8 cellular contexts compared by ENCODE assay signal in genomic region chr12:26274441-26275312, GRCh38.
DNase-seq lines count a peak whose midpoint lies in the region; ATAC-seq, FAIRE-seq and TF ChIP-seq lines count a peak whose summit lies in the region.

No MANE protein-coding gene starts in this region.

- no peaks in the 10 kb centered on the region for H3K9me1 ChIP-seq in K562 (ENCODE audit: control insufficient read depth, insufficient read depth, low read length)

- POLR2A ChIA-PET in PC-9 (lab: Charles Lee; ENCODE audit: unreplicated experiment) = interaction anchor here (0.6 to 1.2 kb wide), 10 partner anchors 28 to 920 kb away, joined by 3 to 6 read pairs (median 4); no protein-coding TSS in a partner anchor
- POLR2A ChIA-PET in K562 (lab: Yijun Ruan, JAX) = interaction anchor here (0.5 to 1.0 kb wide), 5 partner anchors 16 to 1044 kb away, joined by 3 to 4 read pairs (median 3); no protein-coding TSS in a partner anchor

- H3K79me2 ChIP-seq in PC-9 (ENCODE audit: low read depth) (no peaks in the 10 kb centered on the region), K562 (ENCODE audit: control insufficient read depth, insufficient read depth, low read length) (no peaks in the 10 kb centered on the region)

- no TSS peak for BruUV-seq in PC-9 (replicated peaks; lab: Mats Ljungman, UMichigan)
- TSS peak; percentile 81 for BruUV-seq in K562 (replicated peaks; lab: Mats Ljungman, UMichigan)

- H3K27ac ChIP-seq in PC-9 (peak overlapping the region; percentile 98), K562 (ENCODE audit: extremely low read depth, low read depth, low read length) (peak overlapping the region; percentile 94)

- intact Hi-C loops in PC-9 (cut with micrococcal nuclease; ENCODE audit: unreplicated experiment) (loop anchor here (1.0 to 10.0 kb wide), 13 partner anchors 24 to 838 kb away; partner anchors contain the start of gene ITPR2), K562 (cut with micrococcal nuclease) (no loop called here)

- H3K4me3 ChIP-seq in PC-9 (peak overlapping the region; percentile 16; the same call in 1 of the 2 replicates), K562 (no peak overlapping the region), skeletal muscle satellite cell (ENCODE audit: low read length) (peak overlapping the region; percentile 11)

- TF ChIP-seq RAD21 in K562 (CRISPR knock-in tag; conservative IDR thresholded peaks at IDR 0.05 in 1 of 2, IDR thresholded peaks at IDR 0.05 in 1 of 2) = peak; percentile 59

- H2AFZ ChIP-seq in PC-9 = peak overlapping the region; percentile 71
- H2AFZ ChIP-seq in K562 (ENCODE audit: low read depth, low read length) = peak overlapping the region; percentile 88

- peak; percentile 66 for TF ChIP-seq POLR2A in K562 (conservative IDR thresholded peaks at IDR 0.05)

- TF ChIP-seq CTCF in AG09319 (IDR thresholded peaks at IDR 0.05; ENCODE audit: low read depth, low read length) = no peak; the same call in none of the 2 replicates
- TF ChIP-seq CTCF in PC-9 (conservative IDR thresholded peaks at IDR 0.05) = peak; percentile 66
- TF ChIP-seq CTCF in K562 (IDR thresholded peaks at IDR 0.05 in 2 of 3, conservative IDR thresholded peaks at IDR 0.05 in 1 of 3; ENCODE audit: insufficient read depth in 2 of 3, low read depth in 1 of 3, low read length in 3 of 3) = peak in 2 of 3 experiments; percentile 19 to 34; a peak in 2 of 6 replicates

- no peaks in the 10 kb centered on the region for H3K9me2 ChIP-seq in PC-9 (ENCODE audit: insufficient read depth)

- H4K20me1 ChIP-seq in PC-9 (ENCODE audit: insufficient read depth) = no peaks in the 10 kb centered on the region
- no peaks in the 10 kb centered on the region for H4K20me1 ChIP-seq in K562 (replicated peaks; ENCODE audit: control insufficient read depth, insufficient read depth, low read length)

- H3K9me3 ChIP-seq in PC-9 (ENCODE audit: insufficient read depth, low read depth) (no peaks in the 10 kb centered on the region), K562 (replicated peaks; ENCODE audit: control insufficient read depth, insufficient read depth, low read depth, low read length) (no peaks in the 10 kb centered on the region), skeletal muscle satellite cell (replicated peaks; ENCODE audit: low read length) (no peaks in the 10 kb centered on the region)

- peaks cover 33% of the 10 kb centered on the region for H3F3A ChIP-seq in PC-9 (ENCODE audit: insufficient read depth, low read depth)

- peak; percentile 88 for TF ChIP-seq EP300 in K562 (IDR thresholded peaks at IDR 0.05; ENCODE audit: low read length)

- H3K27me3 ChIP-seq in PC-9 (ENCODE audit: insufficient read depth, low read depth) = no peaks in the 10 kb centered on the region
- no peaks in the 10 kb centered on the region for H3K27me3 ChIP-seq in K562 (ENCODE audit: control insufficient read depth in 2 of 2, insufficient read depth in 2 of 2, low read length in 2 of 2)
- no peaks in the 10 kb centered on the region for H3K27me3 ChIP-seq in skeletal muscle satellite cell (ENCODE audit: control insufficient read depth, insufficient read depth, low read length)

- CTCF ChIA-PET in PC-9 (lab: Charles Lee) = interaction anchor here (0.5 to 1.7 kb wide), 16 partner anchors 18 to 1413 kb away, joined by 3 to 12 read pairs (median 4); partner anchors contain the start of gene BHLHE41
- CTCF ChIA-PET in K562 (lab: Yijun Ruan, JAX; ENCODE audit: low intra/inter-chr PET ratio) = interaction anchor here (0.6 to 0.7 kb wide), 2 partner anchors 49 to 701 kb away, joined by 3 read pairs; no protein-coding TSS in a partner anchor

- peak; percentile 93 for ATAC-seq in GM18867 (IDR thresholded peaks at IDR 0.05; ENCODE audit: unreplicated experiment)
- ATAC-seq in HG03045 (IDR thresholded peaks at IDR 0.05; ENCODE audit: unreplicated experiment) = peak; percentile 88
- peak; percentile 95 for ATAC-seq in K562

- WGBS in K562 (ENCODE audit: insufficient coverage, low coverage, missing lambda C conversion rate) = 8% methylated on average over 13 of the region's 13 CpGs

- H3K36me3 ChIP-seq in PC-9 (ENCODE audit: low read depth) (no peaks in the 10 kb centered on the region), K562 (ENCODE audit: control insufficient read depth, insufficient read depth, low read length) (no peaks in the 10 kb centered on the region), skeletal muscle satellite cell (ENCODE audit: insufficient read depth, low read length) (no peaks in the 10 kb centered on the region)

- peak; percentile 91 for DNase-seq in AG09319 (ENCODE audit: extremely low read depth, low read depth)
- peak; percentile 88 to 99 for DNase-seq in PC-9
- DNase-seq in K562 (ENCODE audit: extremely low read depth in 1 of 4, low spot score in 3 of 4) = peak; percentile 70 to 91 (median 78)
- peak; percentile 53 for DNase-seq in iPS-NIHi11 (ENCODE audit: low spot score)
- DNase-seq in NCI-H2107 treated with DMSO at 0.1 percent for 48 hours (lab: John Stamatoyannopoulos, UW; ENCODE audit: unreplicated experiment) = no peak

- H3K4me2 ChIP-seq in PC-9 (peak overlapping the region; percentile 71), K562 (ENCODE audit: insufficient read depth, low read length) (peak overlapping the region; percentile 67), skeletal muscle satellite cell (ENCODE audit: low read length) (peak overlapping the region; percentile 60)

- H3K9ac ChIP-seq in K562 (ENCODE audit: insufficient read depth in 1 of 2, low read depth in 2 of 2, low read length in 2 of 2) = peak overlapping the region; percentile 53 to 76; a peak in 3 of 4 replicates
- peak overlapping the region; percentile 65 for H3K9ac ChIP-seq in skeletal muscle satellite cell (ENCODE audit: low read depth, low read length)

- peaks cover 67% of the 10 kb centered on the region for H3K4me1 ChIP-seq in PC-9 (replicated peaks; ENCODE audit: insufficient read depth)
- H3K4me1 ChIP-seq in K562 (replicated peaks in 1 of 2; ENCODE audit: control insufficient read depth in 2 of 2, insufficient read depth in 2 of 2, low read length in 2 of 2) = peaks cover 22 to 59% of the 10 kb centered on the region in 2 experiments; a peak in 4 of 5 replicates
- H3K4me1 ChIP-seq in skeletal muscle satellite cell (ENCODE audit: control insufficient read depth, insufficient read depth, low read length) = peaks cover 52% of the 10 kb centered on the region

- FAIRE-seq in K562 (lab: Jason Lieb, UNC) = peak; percentile 98

- in situ Hi-C loops in K562 (cut with MboI) = no loop called here

TF ChIP-seq in K562, 482 proteins besides CTCF, POLR2A, EP300 and RAD21 (continues in another document):
- TF ChIP-seq MTA1 (IDR thresholded peaks at IDR 0.05; ENCODE audit: borderline replicate concordance) (peak; percentile 74; the same call in 1 of the 2 replicates), ZNF134 (CRISPR knock-in tag; conservative IDR thresholded peaks at IDR 0.05) (0 out of 2 replicates have a peak, but pooled peaks have one; percentile 12), HNRNPUL1 (IDR thresholded peaks at IDR 0.05; ENCODE audit: low read length) (no peak), MTA3 (IDR thresholded peaks at IDR 0.05; ENCODE audit: borderline replicate concordance) (peak; percentile 89), ETV6 (IDR thresholded peaks at IDR 0.05; ENCODE audit: borderline replicate concordance in 1 of 2, low read depth in 2 of 2, low read length in 1 of 2) (peak in 1 of 2 experiments; percentile 63; a peak in 1 of 4 replicates), ETV6 (CRISPR knock-in tag; IDR thresholded peaks at IDR 0.05; ENCODE audit: borderline replicate concordance) (no peak), POLR2B (IDR thresholded peaks at IDR 0.05; ENCODE audit: low read depth, partially characterized antibody) (peak; percentile 65), POLR2AphosphoS2 (IDR thresholded peaks at IDR 0.05; ENCODE audit: low read length) (no peak), ATF2 (CRISPR knock-in tag; IDR thresholded peaks at IDR 0.05) (no peak), DDX20 (tag; IDR thresholded peaks at IDR 0.05; ENCODE audit: low read depth) (no peak), ARID3A (IDR thresholded peaks at IDR 0.05; ENCODE audit: borderline replicate concordance, low read depth, low read length) (0 out of 2 replicates have a peak, but pooled peaks have one; percentile 60), SMARCA4 (IDR thresholded peaks at IDR 0.05) (peak; percentile 97), MAFK (IDR thresholded peaks at IDR 0.05; ENCODE audit: low read length) (peak; percentile 72), JUN (IDR thresholded peaks at IDR 0.05; ENCODE audit: borderline replicate concordance, low read depth, low read length) (peak; percentile 98), JUN (CRISPR knock-in tag; IDR thresholded peaks at IDR 0.05; ENCODE audit: borderline replicate concordance) (peak; percentile 93; the same call in 1 of the 2 replicates), CXXC5 (CRISPR knock-in tag; IDR thresholded peaks at IDR 0.05) (peak; percentile 76), SRSF9 (IDR thresholded peaks at IDR 0.05; ENCODE audit: borderline replicate concordance, low read depth, low read length) (no peak)
